In the genomic region with DNA sequence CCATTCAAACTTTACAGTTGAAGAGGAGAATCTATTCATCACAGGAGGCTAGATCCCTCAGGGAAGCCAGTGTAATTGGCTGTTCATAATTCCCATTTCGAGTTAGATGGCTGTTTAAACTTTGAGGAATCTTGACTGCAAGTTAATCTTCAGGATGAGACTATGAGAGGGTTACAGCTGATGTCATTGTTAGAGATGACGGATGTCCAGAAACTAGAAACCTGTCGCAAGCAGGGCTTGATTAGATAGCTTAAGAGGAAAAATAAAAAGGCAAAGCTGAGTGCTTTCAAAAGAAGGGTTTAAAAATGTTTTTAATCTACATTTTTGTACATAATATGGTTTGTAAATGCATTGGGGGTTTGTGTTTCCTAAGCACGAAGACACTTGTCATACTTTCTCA, we compare ENCODE assay signal across 3 cellular contexts.
TF ChIP-seq lines count a peak whose summit lies in the region.

No MANE protein-coding gene starts in this region.

TF ChIP-seq in HEK293, 187 proteins besides CTCF, POLR2A, EP300 and RAD21 (continued from another document):
- 0 out of 2 replicates have a peak, but pooled peaks have one; percentile 9 for TF ChIP-seq SCRT1 (tag by site-specific recombination; IDR thresholded peaks at IDR 0.05; ENCODE audit: borderline replicate concordance)
- TF ChIP-seq ZNF140 (tag by site-specific recombination; IDR thresholded peaks at IDR 0.05) = no peak
- TF ChIP-seq HOXD13 (CRISPR knock-in tag; IDR thresholded peaks at IDR 0.05; ENCODE audit: borderline replicate concordance) = no peak

TF ChIP-seq in K562, 482 proteins besides CTCF, POLR2A, EP300 and RAD21 (continued from another document):
- TF ChIP-seq, protein P1, sequence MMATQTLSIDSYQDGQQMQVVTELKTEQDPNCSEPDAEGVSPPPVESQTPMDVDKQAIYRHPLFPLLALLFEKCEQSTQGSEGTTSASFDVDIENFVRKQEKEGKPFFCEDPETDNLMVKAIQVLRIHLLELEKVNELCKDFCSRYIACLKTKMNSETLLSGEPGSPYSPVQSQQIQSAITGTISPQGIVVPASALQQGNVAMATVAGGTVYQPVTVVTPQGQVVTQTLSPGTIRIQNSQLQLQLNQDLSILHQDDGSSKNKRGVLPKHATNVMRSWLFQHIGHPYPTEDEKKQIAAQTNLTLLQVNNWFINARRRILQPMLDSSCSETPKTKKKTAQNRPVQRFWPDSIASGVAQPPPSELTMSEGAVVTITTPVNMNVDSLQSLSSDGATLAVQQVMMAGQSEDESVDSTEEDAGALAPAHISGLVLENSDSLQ (IDR thresholded peaks at IDR 0.05) = peak; percentile 40; the same call in 1 of the 2 replicates
- TF ChIP-seq JUND (IDR thresholded peaks at IDR 0.05; ENCODE audit: borderline replicate concordance, low read depth, low read length) (peak; percentile 16; the same call in 1 of the 2 replicates), JUND (tag; IDR thresholded peaks at IDR 0.05; ENCODE audit: borderline replicate concordance, low read depth, low read length) (no peak; the same call in 2 of the 3 replicates), MEIS2 (IDR thresholded peaks at IDR 0.05; ENCODE audit: partially characterized antibody) (peak; percentile 73), SAFB2 (IDR thresholded peaks at IDR 0.05; ENCODE audit: borderline replicate concordance, low read depth, low read length, severe bottlenecking) (no peak), ATF7 (IDR thresholded peaks at IDR 0.05) (peak; percentile 36; the same call in 1 of the 2 replicates), POLR2G (IDR thresholded peaks at IDR 0.05; ENCODE audit: low read depth, low read length) (no peak), HDGF (IDR thresholded peaks at IDR 0.05) (no peak), SOX6 (IDR thresholded peaks at IDR 0.05) (peak; percentile 11; the same call in 1 of the 2 replicates)
- TF ChIP-seq, protein P2, sequence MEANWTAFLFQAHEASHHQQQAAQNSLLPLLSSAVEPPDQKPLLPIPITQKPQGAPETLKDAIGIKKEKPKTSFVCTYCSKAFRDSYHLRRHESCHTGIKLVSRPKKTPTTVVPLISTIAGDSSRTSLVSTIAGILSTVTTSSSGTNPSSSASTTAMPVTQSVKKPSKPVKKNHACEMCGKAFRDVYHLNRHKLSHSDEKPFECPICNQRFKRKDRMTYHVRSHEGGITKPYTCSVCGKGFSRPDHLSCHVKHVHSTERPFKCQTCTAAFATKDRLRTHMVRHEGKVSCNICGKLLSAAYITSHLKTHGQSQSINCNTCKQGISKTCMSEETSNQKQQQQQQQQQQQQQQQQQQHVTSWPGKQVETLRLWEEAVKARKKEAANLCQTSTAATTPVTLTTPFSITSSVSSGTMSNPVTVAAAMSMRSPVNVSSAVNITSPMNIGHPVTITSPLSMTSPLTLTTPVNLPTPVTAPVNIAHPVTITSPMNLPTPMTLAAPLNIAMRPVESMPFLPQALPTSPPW (CRISPR knock-in tag; IDR thresholded peaks at IDR 0.05) = no peak
- TF ChIP-seq, protein P3, sequence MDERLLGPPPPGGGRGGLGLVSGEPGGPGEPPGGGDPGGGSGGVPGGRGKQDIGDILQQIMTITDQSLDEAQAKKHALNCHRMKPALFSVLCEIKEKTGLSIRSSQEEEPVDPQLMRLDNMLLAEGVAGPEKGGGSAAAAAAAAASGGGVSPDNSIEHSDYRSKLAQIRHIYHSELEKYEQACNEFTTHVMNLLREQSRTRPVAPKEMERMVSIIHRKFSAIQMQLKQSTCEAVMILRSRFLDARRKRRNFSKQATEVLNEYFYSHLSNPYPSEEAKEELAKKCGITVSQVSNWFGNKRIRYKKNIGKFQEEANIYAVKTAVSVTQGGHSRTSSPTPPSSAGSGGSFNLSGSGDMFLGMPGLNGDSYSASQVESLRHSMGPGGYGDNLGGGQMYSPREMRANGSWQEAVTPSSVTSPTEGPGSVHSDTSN (CRISPR knock-in tag; IDR thresholded peaks at IDR 0.05; ENCODE audit: low read depth) = no peak
- TF ChIP-seq, protein P3 (tag; conservative IDR thresholded peaks at IDR 0.05; ENCODE audit: low read depth) = peak; percentile 65; the same call in 1 of the 2 replicates
- TF ChIP-seq, protein P4, sequence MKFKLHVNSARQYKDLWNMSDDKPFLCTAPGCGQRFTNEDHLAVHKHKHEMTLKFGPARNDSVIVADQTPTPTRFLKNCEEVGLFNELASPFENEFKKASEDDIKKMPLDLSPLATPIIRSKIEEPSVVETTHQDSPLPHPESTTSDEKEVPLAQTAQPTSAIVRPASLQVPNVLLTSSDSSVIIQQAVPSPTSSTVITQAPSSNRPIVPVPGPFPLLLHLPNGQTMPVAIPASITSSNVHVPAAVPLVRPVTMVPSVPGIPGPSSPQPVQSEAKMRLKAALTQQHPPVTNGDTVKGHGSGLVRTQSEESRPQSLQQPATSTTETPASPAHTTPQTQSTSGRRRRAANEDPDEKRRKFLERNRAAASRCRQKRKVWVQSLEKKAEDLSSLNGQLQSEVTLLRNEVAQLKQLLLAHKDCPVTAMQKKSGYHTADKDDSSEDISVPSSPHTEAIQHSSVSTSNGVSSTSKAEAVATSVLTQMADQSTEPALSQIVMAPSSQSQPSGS (CRISPR knock-in tag; IDR thresholded peaks at IDR 0.05) = no peak

TF ChIP-seq in neural cell, 6 proteins besides CTCF, POLR2A, EP300 and RAD21 (continued from another document):
- TF ChIP-seq POLR2AphosphoS5 (IDR thresholded peaks at IDR 0.05) (no peak), EZH2 (IDR thresholded peaks at IDR 0.05; ENCODE audit: borderline replicate concordance, insufficient read depth, low read length, poor library complexity, severe bottlenecking) (no peak)
- TF ChIP-seq, protein P5, sequence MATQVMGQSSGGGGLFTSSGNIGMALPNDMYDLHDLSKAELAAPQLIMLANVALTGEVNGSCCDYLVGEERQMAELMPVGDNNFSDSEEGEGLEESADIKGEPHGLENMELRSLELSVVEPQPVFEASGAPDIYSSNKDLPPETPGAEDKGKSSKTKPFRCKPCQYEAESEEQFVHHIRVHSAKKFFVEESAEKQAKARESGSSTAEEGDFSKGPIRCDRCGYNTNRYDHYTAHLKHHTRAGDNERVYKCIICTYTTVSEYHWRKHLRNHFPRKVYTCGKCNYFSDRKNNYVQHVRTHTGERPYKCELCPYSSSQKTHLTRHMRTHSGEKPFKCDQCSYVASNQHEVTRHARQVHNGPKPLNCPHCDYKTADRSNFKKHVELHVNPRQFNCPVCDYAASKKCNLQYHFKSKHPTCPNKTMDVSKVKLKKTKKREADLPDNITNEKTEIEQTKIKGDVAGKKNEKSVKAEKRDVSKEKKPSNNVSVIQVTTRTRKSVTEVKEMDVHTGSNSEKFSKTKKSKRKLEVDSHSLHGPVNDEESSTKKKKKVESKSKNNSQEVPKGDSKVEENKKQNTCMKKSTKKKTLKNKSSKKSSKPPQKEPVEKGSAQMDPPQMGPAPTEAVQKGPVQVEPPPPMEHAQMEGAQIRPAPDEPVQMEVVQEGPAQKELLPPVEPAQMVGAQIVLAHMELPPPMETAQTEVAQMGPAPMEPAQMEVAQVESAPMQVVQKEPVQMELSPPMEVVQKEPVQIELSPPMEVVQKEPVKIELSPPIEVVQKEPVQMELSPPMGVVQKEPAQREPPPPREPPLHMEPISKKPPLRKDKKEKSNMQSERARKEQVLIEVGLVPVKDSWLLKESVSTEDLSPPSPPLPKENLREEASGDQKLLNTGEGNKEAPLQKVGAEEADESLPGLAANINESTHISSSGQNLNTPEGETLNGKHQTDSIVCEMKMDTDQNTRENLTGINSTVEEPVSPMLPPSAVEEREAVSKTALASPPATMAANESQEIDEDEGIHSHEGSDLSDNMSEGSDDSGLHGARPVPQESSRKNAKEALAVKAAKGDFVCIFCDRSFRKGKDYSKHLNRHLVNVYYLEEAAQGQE (IDR thresholded peaks at IDR 0.05; ENCODE audit: borderline replicate concordance) = no peak
TF ChIP-seq in neural cell: peak in this region for 0.
